Comparison of ENCODE assay signal across 20 cellular contexts in genomic region chr19:53131085-53131484, GRCh38. TPM values are rescaled to one million over a fixed set of nuclear protein-coding genes. Genes with fewer than 3 reads are reported as not detected.
DNase-seq lines count a peak whose midpoint lies in the region; TF ChIP-seq lines count a peak whose summit lies in the region.
"Had no signal": no experiment of that assay in that cellular context is flagged by ENCODE, and none has a peak within 500 bp of the region (broad histone marks: within the 10 kb centered on the region; RNA-seq: fewer than 3 reads in every experiment).

No MANE protein-coding gene starts in this region.

- TF ChIP-seq CTCF in hepatocyte (IDR thresholded peaks at IDR 0.05; ENCODE audit: poor library complexity) (no peak), osteocyte (IDR thresholded peaks at IDR 0.05) (no peak)

- H2AFZ ChIP-seq in Karpas-422 (ENCODE audit: low read length) = no peak overlapping the region
- H2AFZ ChIP-seq in hepatocyte = no peak overlapping the region

- H3K4me2 ChIP-seq in Karpas-422 (ENCODE audit: low read depth, low read length, poor library complexity, severe bottlenecking) (peak overlapping the region; percentile 81), hepatocyte (peak overlapping the region; percentile 94)

- H3K27ac Mint-ChIP-seq in T-helper 2 cell treated with Interferon-gamma antibody and Interleukin-4, amounts not matched to agents 5 μg/mL and 100 μg/mL, for 36 hours = no peak overlapping the region
- no peak overlapping the region for H3K27ac Mint-ChIP-seq in osteocyte (ENCODE audit: unreplicated experiment)
- H3K27ac Mint-ChIP-seq: activated T-helper 2 cell treated with anti-CD3 and anti-CD28 coated beads, Interferon-gamma antibody, Interleukin-2, Interleukin-4, amounts not matched to agents 10 μg/mL and 5 μg/mL and 100 μg/mL, durations not matched to agents 14 hours and 24 hours and 36 hours had no signal

- whole genome bisulfite sequencing in hepatocyte (ENCODE audit: low lambda C conversion rate, missing lambda C conversion rate) = 27% methylated on average over 1 of the region's 1 CpG

- H3K27ac ChIP-seq in Karpas-422 (ENCODE audit: low read length) (no peak overlapping the region), hepatocyte (peak overlapping the region; percentile 87)
- H3K27ac ChIP-seq: 22Rv1, body of pancreas, neutrophil had no signal

- H3K9me2 ChIP-seq in Karpas-422 (replicated peaks; ENCODE audit: insufficient read depth, low read length) (no peaks in the 10 kb centered on the region), hepatocyte (replicated peaks; ENCODE audit: insufficient read depth) (no peaks in the 10 kb centered on the region)

- H3K36me3 Mint-ChIP-seq in T-helper 2 cell treated with Interferon-gamma antibody and Interleukin-4, amounts not matched to agents 5 μg/mL and 100 μg/mL, for 36 hours (ENCODE audit: low read depth) = peaks cover 2% of the 10 kb centered on the region
- H3K36me3 Mint-ChIP-seq in osteocyte (ENCODE audit: unreplicated experiment) = peaks cover 9% of the 10 kb centered on the region

- H4K20me1 ChIP-seq in Karpas-422 (ENCODE audit: insufficient read depth, low read depth, low read length) (no peaks in the 10 kb centered on the region), hepatocyte (ENCODE audit: insufficient read depth, poor library complexity, severe bottlenecking) (no peaks in the 10 kb centered on the region)

- H3K79me2 ChIP-seq in Karpas-422 (ENCODE audit: low read length) = peaks cover 50% of the 10 kb centered on the region
- H3K79me2 ChIP-seq in hepatocyte = peaks cover 35% of the 10 kb centered on the region

- H3K4me1 ChIP-seq in Karpas-422 (ENCODE audit: low read length) (peaks cover 19% of the 10 kb centered on the region), hepatocyte (ENCODE audit: insufficient read depth) (peaks cover 21% of the 10 kb centered on the region)

- no peak for DNase-seq in T-helper 2 cell treated with Interferon-gamma antibody and Interleukin-4, amounts not matched to agents 5 μg/mL and 100 μg/mL, for 36 hours (ENCODE audit: low spot score)
- DNase-seq in T-helper 2 cell (no peak), Karpas-422 (no peak), hepatocyte (ENCODE audit: low spot score) (peak; percentile 20), osteocyte (ENCODE audit: extremely low spot score, unreplicated experiment) (no peak), GOT3 (lab: John Stamatoyannopoulos, UW) (no peak), NCI-H146 treated with DMSO at 0.1 percent for 48 hours (lab: John Stamatoyannopoulos, UW; ENCODE audit: unreplicated experiment) (no peak), kidney glomerular epithelial cell (lab: John Stamatoyannopoulos, UW) (no peak)
- DNase-seq: CD4-positive, CD25-positive, alpha-beta regulatory T cell; effector CD4-positive, alpha-beta T cell; NCI-H1694; NCI-H446 treated with DMSO at 0.1 percent for 48 hours; trophoblast cell had no signal

- H3K9me3 Mint-ChIP-seq in T-helper 2 cell treated with Interferon-gamma antibody and Interleukin-4, amounts not matched to agents 5 μg/mL and 100 μg/mL, for 36 hours = peaks cover 51% of the 10 kb centered on the region
- peaks cover 6% of the 10 kb centered on the region for H3K9me3 Mint-ChIP-seq in osteocyte (ENCODE audit: unreplicated experiment)

- peak overlapping the region; percentile 17 for H3K4me3 Mint-ChIP-seq in T-helper 2 cell treated with Interferon-gamma antibody and Interleukin-4, amounts not matched to agents 5 μg/mL and 100 μg/mL, for 36 hours
- peak overlapping the region; percentile 83 for H3K4me3 Mint-ChIP-seq in osteocyte (ENCODE audit: unreplicated experiment)

- H3K4me3 ChIP-seq in Karpas-422 (ENCODE audit: low read length) = peak overlapping the region; percentile 76; the same call in 1 of the 2 replicates
- no peak overlapping the region for H3K4me3 ChIP-seq in hepatocyte
- H3K4me3 ChIP-seq: body of pancreas, GM12878, lung had no signal

- H3K4me1 Mint-ChIP-seq in T-helper 2 cell treated with Interferon-gamma antibody and Interleukin-4, amounts not matched to agents 5 μg/mL and 100 μg/mL, for 36 hours (ENCODE audit: low read depth) = peaks cover 3% of the 10 kb centered on the region
- H3K4me1 Mint-ChIP-seq in osteocyte (ENCODE audit: unreplicated experiment) = peaks cover 21% of the 10 kb centered on the region

- no peaks in the 10 kb centered on the region; the same call in 1 of the 2 replicates for H3K9me3 ChIP-seq in Karpas-422 (ENCODE audit: low read length)
- H3K9me3 ChIP-seq in hepatocyte (ENCODE audit: low read depth) = no peaks in the 10 kb centered on the region
- H3K9me3 ChIP-seq: body of pancreas, neutrophil had no signal

- no peaks in the 10 kb centered on the region for H3K27me3 Mint-ChIP-seq in T-helper 2 cell treated with Interferon-gamma antibody and Interleukin-4, amounts not matched to agents 5 μg/mL and 100 μg/mL, for 36 hours (ENCODE audit: low read depth)
- no peaks in the 10 kb centered on the region for H3K27me3 Mint-ChIP-seq in osteocyte (ENCODE audit: unreplicated experiment)
- H3K27me3 Mint-ChIP-seq: CD4-positive, CD25-positive, alpha-beta regulatory T cell had no signal

- H3K27me3 ChIP-seq in Karpas-422 (ENCODE audit: low read length) (no peaks in the 10 kb centered on the region), hepatocyte (no peaks in the 10 kb centered on the region)
- H3K27me3 ChIP-seq: body of pancreas had no signal

- peak overlapping the region; percentile 81 for H3K9ac ChIP-seq in Karpas-422 (ENCODE audit: low read length)

- H3K36me3 ChIP-seq in Karpas-422 (ENCODE audit: insufficient read depth, low read length) = no peaks in the 10 kb centered on the region; the same call in 1 of the 2 replicates
- no peaks in the 10 kb centered on the region for H3K36me3 ChIP-seq in hepatocyte (replicated peaks; ENCODE audit: insufficient read depth, low read depth)
- H3K36me3 ChIP-seq: neutrophil had no signal

RNA-seq across cellular contexts. Expression of gene ZNF415, which starts 1.6 kb away (rescaled TPM):
- total RNA-seq in Karpas-422 (2014; rRNA removed; shearing (Covaris generic); ENCODE audit: low replicate concordance) = 9.1 and 11.1 TPM in 2 replicates
- total RNA-seq in hepatocyte (14.6 and 24.1 TPM in 2 replicates), osteocyte (7.2 and 10.6 TPM in 2 replicates)
- 7.4 and 15.2 TPM in 2 replicates for polyA plus RNA-seq in hepatocyte
- total RNA-seq: HT1080 had no signal

RNA-seq across cellular contexts. Expression of gene ZNF347, which starts 27.8 kb away (rescaled TPM):
- total RNA-seq in Karpas-422 (2014; rRNA removed; shearing (Covaris generic); ENCODE audit: low replicate concordance) = 11.3 and 17.6 TPM in 2 replicates
- total RNA-seq in hepatocyte (8.3 and 9.2 TPM in 2 replicates), osteocyte (15.3 and 15.9 TPM in 2 replicates)
- polyA plus RNA-seq in hepatocyte = 3.8 and 7.1 TPM in 2 replicates

RNA-seq across cellular contexts. Expression of gene ZNF160, which starts 27.9 kb away (rescaled TPM):
- 97.3 and 122 TPM in 2 replicates for total RNA-seq in Karpas-422 (2014; rRNA removed; shearing (Covaris generic); ENCODE audit: low replicate concordance)
- total RNA-seq in hepatocyte = 52.5 and 53.1 TPM in 2 replicates
- polyA plus RNA-seq in hepatocyte = 23.5 and 28.0 TPM in 2 replicates
- 32.9 and 33.2 TPM in 2 replicates for total RNA-seq in osteocyte
